21 cellular contexts compared by ENCODE assay signal in the genomic region with DNA sequence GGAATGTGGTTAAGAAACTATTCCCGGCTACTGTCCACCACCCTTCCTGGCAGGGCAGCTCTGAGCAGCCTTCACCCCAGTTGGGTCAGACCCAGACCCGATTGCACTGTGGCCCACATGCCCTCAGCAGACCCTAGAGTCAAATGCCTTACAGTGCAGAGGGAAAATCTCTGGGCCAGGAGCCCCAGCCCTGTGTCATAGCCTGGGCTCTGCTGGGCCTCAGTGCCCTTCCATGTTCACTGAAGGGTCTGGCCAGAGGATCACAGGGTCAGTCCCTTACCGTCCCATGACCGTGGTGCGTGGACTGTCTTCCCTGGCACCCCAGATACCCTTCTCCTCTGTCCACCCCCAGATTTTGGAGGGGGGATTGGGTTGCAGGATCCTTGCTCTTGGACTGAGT.
A peak's percentile ranks its signal among the peaks of the same experiment; 100 is the strongest.
DNase-seq lines count a peak whose midpoint lies in the region; ATAC-seq and FAIRE-seq lines count a peak whose summit lies in the region.
"Had no signal": no experiment of that assay in that cellular context is flagged by ENCODE, and none has a peak within 500 bp of the region (broad histone marks: within the 10 kb centered on the region; RNA-seq: fewer than 3 reads in every experiment).

No MANE protein-coding gene starts in this region.

- H3K4me2 ChIP-seq in BLaER1 treated with 17β-estradiol and CSF1 and Interleukin-3, amounts not matched to agents 10 nM and 100 nM = peak overlapping the region in 8 of 11 experiments; percentile 33 to 100 (median 92); a peak in 16 of 22 replicates

- 0 out of 22 replicates have a peak overlapping the region, but pooled peaks of 2 of the 11 experiments have one; percentile 1 to 24 for H3K9ac ChIP-seq in BLaER1 treated with 17β-estradiol and CSF1 and Interleukin-3, amounts not matched to agents 10 nM and 100 nM
- H3K9ac ChIP-seq in adipocyte (ENCODE audit: low read length) (peak overlapping the region; percentile 73), subcutaneous abdominal adipose tissue (ENCODE audit: low read length in 5 of 5) (no peak overlapping the region)

- H3K27ac ChIP-seq in BLaER1 treated with 17β-estradiol and CSF1 and Interleukin-3, amounts not matched to agents 10 nM and 100 nM = peak overlapping the region in 6 of 11 experiments; percentile 2 to 83 (median 26); a peak in 6 of 22 replicates
- H3K27ac ChIP-seq in subcutaneous abdominal adipose tissue (ENCODE audit: low read depth, low read length) = peak overlapping the region; percentile 43
- H3K27ac ChIP-seq: heart right ventricle, left ventricle myocardium inferior, SK-N-MC, upper lobe of left lung had no signal

- no peaks in the 10 kb centered on the region for H3K36me3 ChIP-seq in BLaER1 treated with 17β-estradiol and CSF1 and Interleukin-3, amounts not matched to agents 10 nM and 100 nM
- no peaks in the 10 kb centered on the region for H3K36me3 ChIP-seq in adipocyte (ENCODE audit: control insufficient read depth, insufficient read depth, low read length, severe bottlenecking)
- H3K36me3 ChIP-seq in subcutaneous abdominal adipose tissue (ENCODE audit: control insufficient read depth in 5 of 5, insufficient read depth in 5 of 5, low read length in 5 of 5) = no peaks in the 10 kb centered on the region
- H3K36me3 ChIP-seq: heart right ventricle, left ventricle myocardium inferior, upper lobe of left lung had no signal

- peaks cover 0 to 38% (median 0%) of the 10 kb centered on the region in 11 experiments; a peak in 7 of 22 replicates for H3K27me3 ChIP-seq in BLaER1 treated with 17β-estradiol and CSF1 and Interleukin-3, amounts not matched to agents 10 nM and 100 nM
- H3K27me3 ChIP-seq in adipocyte (replicated peaks; ENCODE audit: control insufficient read depth, insufficient read depth, low read length) = no peaks in the 10 kb centered on the region
- H3K27me3 ChIP-seq in subcutaneous abdominal adipose tissue (ENCODE audit: control insufficient read depth in 5 of 5, insufficient read depth in 4 of 5, low read length in 5 of 5) = no peaks in the 10 kb centered on the region
- H3K27me3 ChIP-seq: heart right ventricle, upper lobe of left lung had no signal

- H3K4me1 ChIP-seq in BLaER1 treated with 17β-estradiol and CSF1 and Interleukin-3, amounts not matched to agents 10 nM and 100 nM = peaks cover 15 to 50% (median 48%) of the 10 kb centered on the region in 10 experiments; a peak in 19 of 20 replicates
- H3K4me1 ChIP-seq in adipocyte (ENCODE audit: control insufficient read depth, insufficient read depth, low read length) (peaks cover 39% of the 10 kb centered on the region), subcutaneous abdominal adipose tissue (ENCODE audit: control insufficient read depth in 5 of 5, insufficient read depth in 5 of 5, low read length in 5 of 5) (peaks cover 0 to 37% (median 20%) of the 10 kb centered on the region in 5 donors)
- H3K4me1 ChIP-seq: heart right ventricle, left ventricle myocardium inferior, upper lobe of left lung had no signal

- peaks cover 0 to 28% (median 0%) of the 10 kb centered on the region in 11 experiments; a peak in 3 of 22 replicates for H4K20me1 ChIP-seq in BLaER1 treated with 17β-estradiol and CSF1 and Interleukin-3, amounts not matched to agents 10 nM and 100 nM

- H3K4me3 ChIP-seq in BLaER1 treated with 17β-estradiol and CSF1 and Interleukin-3, amounts not matched to agents 10 nM and 100 nM = no peak overlapping the region
- H3K4me3 ChIP-seq in adipocyte (ENCODE audit: low read length) (no peak overlapping the region), subcutaneous abdominal adipose tissue (ENCODE audit: low read depth in 1 of 5, low read length in 5 of 5) (no peak overlapping the region)
- H3K4me3 ChIP-seq: heart right ventricle, left ventricle myocardium inferior, SK-N-MC, upper lobe of left lung had no signal

- FAIRE-seq in HTR-8/SVneo (lab: Jason Lieb, UNC) = no peak
- FAIRE-seq: endothelial cell of umbilical vein had no signal

- DNase-seq in adipocyte (ENCODE audit: low read depth) (no peak), mesenteric fat pad (ENCODE audit: low spot score) (peak; percentile 57), HTR-8/SVneo (ENCODE audit: insufficient read length, low spot score) (no peak)
- DNase-seq: activated CD4-positive, alpha-beta T cell treated with anti-CD3 and anti-CD28 coated beads, Interleukin-2, amount 10 ng/mL, durations not matched to agents 7 days and 5 days; activated naive CD4-positive, alpha-beta T cell; H7; KBM-7; left ventricle myocardium inferior; MM.1S; NCI-H1436 treated with DMSO at 0.1 percent for 48 hours; NCI-H510A treated with DMSO at 0.1 percent for 48 hours; stimulated activated CD4-positive, alpha-beta T cell treated with anti-CD3 and anti-CD28 coated beads, Interleukin-4, amount 100 ng/mL, for 4 hours; T-helper 2 cell had no signal

- ATAC-seq in GM18519 (IDR thresholded peaks at IDR 0.05; ENCODE audit: low FRiP score, unreplicated experiment) (no peak), GM21717 (IDR thresholded peaks at IDR 0.05; ENCODE audit: unreplicated experiment) (no peak)

- H3K9me3 ChIP-seq in BLaER1 treated with 17β-estradiol and CSF1 and Interleukin-3, amounts not matched to agents 10 nM and 100 nM (replicated peaks in 1 of 11) = peaks cover 26 to 42% (median 37%) of the 10 kb centered on the region in 11 experiments
- H3K9me3 ChIP-seq in adipocyte (ENCODE audit: control insufficient read depth, low read length) = peaks cover 20% of the 10 kb centered on the region
- H3K9me3 ChIP-seq in subcutaneous abdominal adipose tissue (ENCODE audit: control insufficient read depth in 5 of 5, low read length in 5 of 5) = peaks cover 5 to 21% (median 17%) of the 10 kb centered on the region in 5 donors
